Comparison of ENCODE assay signal across 8 cellular contexts in the genomic region with DNA sequence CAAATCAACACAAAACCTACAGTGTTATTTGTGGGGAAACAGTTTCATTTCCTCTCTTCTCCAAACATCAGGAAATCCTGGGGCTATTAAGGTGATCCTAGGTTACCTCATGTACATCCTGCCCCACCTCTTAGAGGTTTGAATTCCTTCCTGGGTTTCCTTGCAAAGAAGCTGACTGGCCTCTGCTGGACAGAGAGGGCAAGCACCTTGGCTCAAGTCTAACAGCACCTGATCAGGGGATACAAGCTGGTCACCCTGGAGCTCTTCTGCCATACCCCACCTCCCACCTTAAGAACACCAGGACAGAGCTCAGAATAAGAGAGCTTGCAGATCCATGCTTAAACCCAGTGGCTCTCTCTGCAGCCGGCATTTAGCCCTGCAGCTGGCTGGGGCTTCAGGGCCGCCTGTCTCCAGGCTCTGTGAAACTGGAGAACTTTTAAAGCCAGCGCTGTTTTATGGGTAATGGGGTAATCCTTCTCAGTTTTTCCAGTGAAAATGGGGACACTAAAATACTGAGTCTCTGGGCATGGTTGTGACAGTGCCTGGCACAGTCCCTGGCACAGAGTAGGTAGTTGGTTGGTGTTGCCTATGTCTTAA.
A peak's percentile ranks its signal among the peaks of the same experiment; 100 is the strongest.
DNase-seq lines count a peak whose midpoint lies in the region; ATAC-seq and TF ChIP-seq lines count a peak whose summit lies in the region.

No MANE protein-coding gene starts in this region.

- CTCF ChIA-PET in HEK293T (lab: Yijun Ruan, JAX), result interaction anchor here (1.0 kb wide), 1 partner anchor 314 kb away, joined by 3 read pairs; no protein-coding TSS in a partner anchor

- no peaks in the 10 kb centered on the region for H3K9me3 ChIP-seq in iPS-15b (ENCODE audit: control insufficient read depth, insufficient read depth, low read length)

- no peaks in the 10 kb centered on the region for H3K36me3 ChIP-seq in iPS-15b (ENCODE audit: control insufficient read depth, insufficient read depth, low read length)

- ATAC-seq in GM18909 (IDR thresholded peaks at IDR 0.05; ENCODE audit: poor library complexity, unreplicated experiment), result no peak

- POLR2A ChIA-PET in HEK293T (lab: Yijun Ruan, JAX), result no interaction called here

- H3K27me3 ChIP-seq in iPS-15b (ENCODE audit: control insufficient read depth, insufficient read depth, low read length), result peaks cover 6% of the 10 kb centered on the region

- no peak overlapping the region for H3K9ac ChIP-seq in iPS-15b (ENCODE audit: low read depth, low read length)

- H3K4me3 ChIP-seq in AG09309 (ENCODE audit: control insufficient read depth, low read depth, low read length) (no peak overlapping the region), WI38 (ENCODE audit: low read depth, low read length) (no peak overlapping the region), iPS-15b (ENCODE audit: low read depth, low read length) (peak overlapping the region; percentile 58)

- peak; percentile 83 for TF ChIP-seq CTCF in AG09309 (IDR thresholded peaks at IDR 0.05; ENCODE audit: control insufficient read depth, insufficient read depth, low read depth, low read length, missing control alignments)
- peak; percentile 39 for TF ChIP-seq CTCF in WI38 (IDR thresholded peaks at IDR 0.05; ENCODE audit: low read depth, low read length)

- H3K4me1 ChIP-seq in iPS-15b (ENCODE audit: control insufficient read depth, insufficient read depth, low read length), result peaks cover 2% of the 10 kb centered on the region

- no peak for DNase-seq in AG09309 (ENCODE audit: low read depth)
- DNase-seq in HK-2 (ENCODE audit: unreplicated experiment), result peak; percentile 21
- DNase-seq in ureter (ENCODE audit: low spot score), result peak; percentile 58
- DNase-seq in HEK293T (ENCODE audit: extremely low spot score), result no peak
- DNase-seq in stimulated activated CD8-positive, alpha-beta memory T cell treated with anti-CD3 and anti-CD28 coated beads, Interleukin-4, amount 100 ng/mL, for 48 hours, result no peak

TF ChIP-seq in HEK293T, 16 proteins besides CTCF, POLR2A, EP300 and RAD21:
- TF ChIP-seq ELF4 (IDR thresholded peaks at IDR 0.05) (no peak), PKNOX1 (IDR thresholded peaks at IDR 0.05) (no peak), BHLHE40 (IDR thresholded peaks at IDR 0.05; ENCODE audit: borderline replicate concordance) (no peak), ARNT (IDR thresholded peaks at IDR 0.05) (no peak), FOXM1 (IDR thresholded peaks at IDR 0.05; ENCODE audit: borderline replicate concordance) (no peak), SUZ12 (IDR thresholded peaks at IDR 0.05) (no peak), NFRKB (IDR thresholded peaks at IDR 0.05) (no peak), FOXK2 (IDR thresholded peaks at IDR 0.05) (no peak), TARDBP (IDR thresholded peaks at IDR 0.05) (no peak), LEF1 (IDR thresholded peaks at IDR 0.05; ENCODE audit: borderline replicate concordance) (no peak), CTBP1 (IDR thresholded peaks at IDR 0.05; ENCODE audit: borderline replicate concordance) (no peak), SP1 (IDR thresholded peaks at IDR 0.05) (no peak), L3MBTL2 (conservative IDR thresholded peaks at IDR 0.05) (no peak), HDGF (IDR thresholded peaks at IDR 0.05; ENCODE audit: borderline replicate concordance) (no peak), ZNF384 (IDR thresholded peaks at IDR 0.05) (no peak), FOXA1 (IDR thresholded peaks at IDR 0.05) (no peak)

Comparison
In these comparisons a context has a peak if more than half of its experiments do, and no peak if none do; other contexts are left out.
1. DNase-seq: peak in HK-2 (single experiment) and ureter (single experiment); none in AG09309 (single experiment), HEK293T (single experiment) and stimulated activated CD8-positive, alpha-beta memory T cell treated with anti-CD3 and anti-CD28 coated beads, Interleukin-4, amount 100 ng/mL, for 48 hours (single experiment).